31 cellular contexts compared by ENCODE assay signal in genomic region chr5:59249160-59249559, GRCh38.
"Had no signal": no experiment of that assay in that cellular context is flagged by ENCODE, and none has a peak within 500 bp of the region (broad histone marks: within the 10 kb centered on the region; RNA-seq: fewer than 3 reads in every experiment).

No MANE protein-coding gene starts in this region.

- H3K27ac Mint-ChIP-seq: activated CD4-positive, alpha-beta memory T cell treated with anti-CD3 and anti-CD28 coated beads, Interleukin-2, amount 10 ng/mL, durations not matched to agents 7 days and 5 days; activated CD8-positive, alpha-beta memory T cell treated with anti-CD3 and anti-CD28 coated beads, Interleukin-2, amount 10 ng/mL, durations not matched to agents 7 days and 5 days; activated naive CD4-positive, alpha-beta T cell treated with anti-CD3 and anti-CD28 coated beads, Interleukin-2, amount 10 ng/mL, durations not matched to agents 7 days and 5 days; activated naive CD8-positive, alpha-beta T cell; activated naive CD8-positive, alpha-beta T cell treated with anti-CD3 and anti-CD28 coated beads, Interleukin-2, amount 50 U/mL, for 24 hours; brain had no signal

- ATAC-seq: activated CD8-positive, alpha-beta memory T cell treated with anti-CD3 and anti-CD28 coated beads, Interleukin-2, amount 10 ng/mL, durations not matched to agents 7 days and 5 days; activated naive CD8-positive, alpha-beta T cell treated with anti-CD3 and anti-CD28 coated beads, Interleukin-2, amount 50 U/mL, for 24 hours; Panc1 had no signal

- H3K36me3 Mint-ChIP-seq: activated CD8-positive, alpha-beta memory T cell treated with anti-CD3 and anti-CD28 coated beads, Interleukin-2, amount 10 ng/mL, durations not matched to agents 7 days and 5 days; activated naive CD4-positive, alpha-beta T cell treated with anti-CD3 and anti-CD28 coated beads, Interleukin-2, amount 10 ng/mL, durations not matched to agents 7 days and 5 days; activated naive CD8-positive, alpha-beta T cell; brain had no signal

- H3K9me3 Mint-ChIP-seq: activated CD4-positive, alpha-beta memory T cell treated with anti-CD3 and anti-CD28 coated beads, Interleukin-2, amount 10 ng/mL, durations not matched to agents 7 days and 5 days; activated naive CD4-positive, alpha-beta T cell treated with anti-CD3 and anti-CD28 coated beads, Interleukin-2, amount 10 ng/mL, durations not matched to agents 7 days and 5 days; activated naive CD8-positive, alpha-beta T cell treated with anti-CD3 and anti-CD28 coated beads, Interleukin-2, amount 50 U/mL, for 24 hours had no signal

- FAIRE-seq: bronchial epithelial cell had no signal

- H3K4me3 Mint-ChIP-seq: activated CD4-positive, alpha-beta memory T cell treated with anti-CD3 and anti-CD28 coated beads, Interleukin-2, amount 10 ng/mL, durations not matched to agents 7 days and 5 days; activated CD8-positive, alpha-beta memory T cell treated with anti-CD3 and anti-CD28 coated beads, Interleukin-2, amount 10 ng/mL, durations not matched to agents 7 days and 5 days; activated naive CD4-positive, alpha-beta T cell treated with anti-CD3 and anti-CD28 coated beads, Interleukin-2, amount 10 ng/mL, durations not matched to agents 7 days and 5 days; activated naive CD8-positive, alpha-beta T cell; activated naive CD8-positive, alpha-beta T cell treated with anti-CD3 and anti-CD28 coated beads, Interleukin-2, amount 50 U/mL, for 24 hours; brain had no signal

- H3K27me3 Mint-ChIP-seq: activated naive CD8-positive, alpha-beta T cell; brain had no signal

- DNase-seq: activated CD4-positive, alpha-beta memory T cell treated with anti-CD3 and anti-CD28 coated beads, Interleukin-2, amount 10 ng/mL, durations not matched to agents 7 days and 5 days; activated CD4-positive, alpha-beta T cell treated with anti-CD3 and anti-CD28 coated beads for 1 hour; activated CD4-positive, alpha-beta T cell treated with anti-CD3 and anti-CD28 coated beads for 48 hours; activated CD4-positive, CD25-positive, alpha-beta regulatory T cell; activated CD8-positive, alpha-beta memory T cell treated with anti-CD3 and anti-CD28 coated beads for 24 hours; activated CD8-positive, alpha-beta memory T cell treated with anti-CD3 and anti-CD28 coated beads, Interleukin-2, amount 10 ng/mL, durations not matched to agents 7 days and 5 days; activated CD8-positive, alpha-beta memory T cell treated with anti-CD3 and anti-CD28 coated beads, Interleukin-2, amount 50 U/mL, for 48 hours; activated effector memory CD4-positive, alpha-beta T cell treated with Interleukin-2 at 50 U/mL for 16 hours; activated naive CD4-positive, alpha-beta T cell treated with anti-CD3 and anti-CD28 coated beads, Interleukin-2, amount 10 ng/mL, durations not matched to agents 7 days and 5 days; activated naive CD8-positive, alpha-beta T cell treated with anti-CD3 and anti-CD28 coated beads, Interleukin-2, amount 50 U/mL, for 24 hours; activated T-cell treated with anti-CD3 and anti-CD28 coated beads, Interleukin-2, amount 50 U/mL, for 48 hours; anterior cingulate cortex; caudate nucleus; Kasumi-1; KG1; MM.1S; MV-4-11; NCI-H1092; NCI-H1436 treated with DMSO at 0.1 percent for 48 hours; NCI-H1694 treated with DMSO at 0.1 percent for 48 hours; NCI-H2029; NCI-H345; NCI-H524 treated with DMSO at 0.1 percent for 48 hours; SHP77; SJCRH30; T1000; WERI-Rb-1 had no signal

- H3K4me1 Mint-ChIP-seq: activated CD4-positive, alpha-beta memory T cell treated with anti-CD3 and anti-CD28 coated beads, Interleukin-2, amount 10 ng/mL, durations not matched to agents 7 days and 5 days; activated CD8-positive, alpha-beta memory T cell treated with anti-CD3 and anti-CD28 coated beads, Interleukin-2, amount 10 ng/mL, durations not matched to agents 7 days and 5 days; activated naive CD4-positive, alpha-beta T cell treated with anti-CD3 and anti-CD28 coated beads, Interleukin-2, amount 10 ng/mL, durations not matched to agents 7 days and 5 days; activated naive CD8-positive, alpha-beta T cell treated with anti-CD3 and anti-CD28 coated beads, Interleukin-2, amount 50 U/mL, for 24 hours had no signal

- H3K36me3 ChIP-seq: SJCRH30, WERI-Rb-1 had no signal

- H3K4me3 ChIP-seq: SJCRH30 had no signal

- H3K27ac ChIP-seq: SJCRH30, WERI-Rb-1 had no signal
